ENCODE assay signal across 1 cellular context in genomic region chr20:47736570-47737152, GRCh38.
TF ChIP-seq lines count a peak whose summit lies in the region.

No MANE protein-coding gene starts in this region.

TF ChIP-seq in H1, 55 proteins besides CTCF, POLR2A, EP300 and RAD21 (continued from another document):
- no peak for TF ChIP-seq KDM4A (IDR thresholded peaks at IDR 0.05; ENCODE audit: low read depth, low read length, severe bottlenecking)
- TF ChIP-seq, protein P1, sequence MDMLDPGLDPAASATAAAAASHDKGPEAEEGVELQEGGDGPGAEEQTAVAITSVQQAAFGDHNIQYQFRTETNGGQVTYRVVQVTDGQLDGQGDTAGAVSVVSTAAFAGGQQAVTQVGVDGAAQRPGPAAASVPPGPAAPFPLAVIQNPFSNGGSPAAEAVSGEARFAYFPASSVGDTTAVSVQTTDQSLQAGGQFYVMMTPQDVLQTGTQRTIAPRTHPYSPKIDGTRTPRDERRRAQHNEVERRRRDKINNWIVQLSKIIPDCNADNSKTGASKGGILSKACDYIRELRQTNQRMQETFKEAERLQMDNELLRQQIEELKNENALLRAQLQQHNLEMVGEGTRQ (IDR thresholded peaks at IDR 0.05; ENCODE audit: low read length) = no peak
- no peak for TF ChIP-seq TCF12 (IDR thresholded peaks at IDR 0.05; ENCODE audit: low read depth, low read length)
- no peak for TF ChIP-seq NRF1 (IDR thresholded peaks at IDR 0.05; ENCODE audit: low read depth, low read length)
- no peak for TF ChIP-seq TAF7 (optimal IDR thresholded peaks at IDR 0.05; ENCODE audit: borderline replicate concordance, low read depth, low read length)
- TF ChIP-seq, protein P2, sequence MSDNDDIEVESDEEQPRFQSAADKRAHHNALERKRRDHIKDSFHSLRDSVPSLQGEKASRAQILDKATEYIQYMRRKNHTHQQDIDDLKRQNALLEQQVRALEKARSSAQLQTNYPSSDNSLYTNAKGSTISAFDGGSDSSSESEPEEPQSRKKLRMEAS (IDR thresholded peaks at IDR 0.05) = no peak
- no peak for TF ChIP-seq POU5F1 (IDR thresholded peaks at IDR 0.05; ENCODE audit: low read depth, low read length)
- TF ChIP-seq POLR2AphosphoS5 (IDR thresholded peaks at IDR 0.05; ENCODE audit: low read depth, low read length) = no peak
- TF ChIP-seq E2F6 (IDR thresholded peaks at IDR 0.05) = no peak
